ENCODE assay signal across 8 cellular contexts in genomic region chr1:151992345-151993083, GRCh38. TPM values are rescaled to one million over a fixed set of nuclear protein-coding genes. Genes with fewer than 3 reads are reported as not detected.
DNase-seq lines count a peak whose midpoint lies in the region; ATAC-seq and TF ChIP-seq lines count a peak whose summit lies in the region.

No MANE protein-coding gene starts in this region.

- H3K4me3 ChIP-seq in neural progenitor cell = peak overlapping the region; percentile 59

- H2AFZ ChIP-seq in neural progenitor cell (replicated peaks) = no peak overlapping the region

- peak overlapping the region; percentile 96 for H3K27ac Mint-ChIP-seq in activated T-helper 2 cell treated with anti-CD3 and anti-CD28 coated beads, Interferon-gamma antibody, Interleukin-2, Interleukin-4, amounts not matched to agents 10 μg/mL and 5 μg/mL and 100 μg/mL, durations not matched to agents 14 hours and 24 hours and 36 hours
- H3K27ac Mint-ChIP-seq in neural progenitor cell = no peak overlapping the region

- H3K9me3 ChIP-seq in neural progenitor cell (ENCODE audit: low read depth) = no peaks in the 10 kb centered on the region

- H3K4me3 Mint-ChIP-seq in activated T-helper 2 cell treated with anti-CD3 and anti-CD28 coated beads, Interferon-gamma antibody, Interleukin-2, Interleukin-4, amounts not matched to agents 10 μg/mL and 5 μg/mL and 100 μg/mL, durations not matched to agents 14 hours and 24 hours and 36 hours (ENCODE audit: low read depth) = peak overlapping the region; percentile 96
- H3K4me3 Mint-ChIP-seq in neural progenitor cell = peak overlapping the region; percentile 85

- in situ Hi-C loops in GM13977 (cut with MboI; ENCODE audit: low pct_unique_long_range_greater_than_20kb, low sequenced_read_pairs, unreplicated experiment) = no loop called here

- ATAC-seq in foreskin keratinocyte = peak; percentile 55
- ATAC-seq in GM19328 (IDR thresholded peaks at IDR 0.05; ENCODE audit: unreplicated experiment) = no peak

- H3K9ac ChIP-seq in neural progenitor cell = no peak overlapping the region

- H3K27me3 ChIP-seq in foreskin keratinocyte = no peaks in the 10 kb centered on the region
- H3K27me3 ChIP-seq in neural progenitor cell = peaks cover 91% of the 10 kb centered on the region

- peak overlapping the region; percentile 89 for H3K4me2 ChIP-seq in neural progenitor cell

- H3K4me1 ChIP-seq in foreskin keratinocyte = peaks cover 23% of the 10 kb centered on the region
- peaks cover 12% of the 10 kb centered on the region for H3K4me1 ChIP-seq in neural progenitor cell

- H3K79me2 ChIP-seq in neural progenitor cell (ENCODE audit: low read depth) = no peaks in the 10 kb centered on the region

- no peaks in the 10 kb centered on the region for H3K9me3 Mint-ChIP-seq in activated T-helper 2 cell treated with anti-CD3 and anti-CD28 coated beads, Interferon-gamma antibody, Interleukin-2, Interleukin-4, amounts not matched to agents 10 μg/mL and 5 μg/mL and 100 μg/mL, durations not matched to agents 14 hours and 24 hours and 36 hours
- H3K9me3 Mint-ChIP-seq in neural progenitor cell = no peaks in the 10 kb centered on the region

- DNase-seq in EL (peak; percentile 99), NCI-H2196 (lab: John Stamatoyannopoulos, UW; ENCODE audit: unreplicated experiment) (peak; percentile 55), foreskin keratinocyte (peak; percentile 94 to 99), neural progenitor cell (ENCODE audit: low spot score) (peak; percentile 56), middle frontal gyrus (ENCODE audit: extremely low spot score, low spot score) (no peak), GM13977 (ENCODE audit: low spot score) (no peak)
- no peak for DNase-seq in activated T-helper 2 cell treated with anti-CD3 and anti-CD28 coated beads, Interferon-gamma antibody, Interleukin-2, Interleukin-4, amounts not matched to agents 10 μg/mL and 5 μg/mL and 100 μg/mL, durations not matched to agents 14 hours and 24 hours and 36 hours (ENCODE audit: low spot score)

- peaks cover 45% of the 10 kb centered on the region for H3K36me3 Mint-ChIP-seq in activated T-helper 2 cell treated with anti-CD3 and anti-CD28 coated beads, Interferon-gamma antibody, Interleukin-2, Interleukin-4, amounts not matched to agents 10 μg/mL and 5 μg/mL and 100 μg/mL, durations not matched to agents 14 hours and 24 hours and 36 hours (ENCODE audit: low read depth)
- H3K36me3 Mint-ChIP-seq in neural progenitor cell = no peaks in the 10 kb centered on the region

- H3K27ac ChIP-seq in foreskin keratinocyte (peak overlapping the region; percentile 99), neural progenitor cell (no peak overlapping the region)

- peaks cover 38% of the 10 kb centered on the region for H3F3A ChIP-seq in neural progenitor cell (ENCODE audit: low read depth)

- intact Hi-C loops in activated T-helper 2 cell treated with anti-CD3 and anti-CD28 coated beads, Interferon-gamma antibody, Interleukin-2, Interleukin-4, amounts not matched to agents 10 μg/mL and 5 μg/mL and 100 μg/mL, durations not matched to agents 14 hours and 24 hours and 36 hours (cut with micrococcal nuclease) = loop anchor here (1.0 to 5.0 kb wide), 2 partner anchors 7 to 155 kb away; partner anchors contain the start of gene C2CD4D

- H3K36me3 ChIP-seq in neural progenitor cell = no peaks in the 10 kb centered on the region

- H4K20me1 ChIP-seq in neural progenitor cell (ENCODE audit: low read depth) = peaks cover 38% of the 10 kb centered on the region

- H3K4me1 Mint-ChIP-seq in activated T-helper 2 cell treated with anti-CD3 and anti-CD28 coated beads, Interferon-gamma antibody, Interleukin-2, Interleukin-4, amounts not matched to agents 10 μg/mL and 5 μg/mL and 100 μg/mL, durations not matched to agents 14 hours and 24 hours and 36 hours (ENCODE audit: low read depth) = peaks cover 58% of the 10 kb centered on the region
- H3K4me1 Mint-ChIP-seq in neural progenitor cell = peaks cover 26% of the 10 kb centered on the region

- H3K27me3 Mint-ChIP-seq in activated T-helper 2 cell treated with anti-CD3 and anti-CD28 coated beads, Interferon-gamma antibody, Interleukin-2, Interleukin-4, amounts not matched to agents 10 μg/mL and 5 μg/mL and 100 μg/mL, durations not matched to agents 14 hours and 24 hours and 36 hours (ENCODE audit: low read depth) = no peaks in the 10 kb centered on the region
- H3K27me3 Mint-ChIP-seq in neural progenitor cell (ENCODE audit: insufficient read depth, low read depth) = peaks cover 42% of the 10 kb centered on the region

- no peak for TF ChIP-seq CTCF in foreskin keratinocyte (conservative IDR thresholded peaks at IDR 0.05)
- TF ChIP-seq CTCF in neural progenitor cell (IDR thresholded peaks at IDR 0.05) = no peak
- TF ChIP-seq CTCF in GM13977 (IDR thresholded peaks at IDR 0.05; ENCODE audit: extremely low read depth, insufficient read depth, missing control alignments) = no peak

RNA-seq across cellular contexts. Expression of gene S100A10, which starts 1.1 kb away (rescaled TPM):
- total RNA-seq in activated T-helper 2 cell treated with anti-CD3 and anti-CD28 coated beads, Interferon-gamma antibody, Interleukin-2, Interleukin-4, amounts not matched to agents 10 μg/mL and 5 μg/mL and 100 μg/mL, durations not matched to agents 14 hours and 24 hours and 36 hours = 145 and 160 TPM in 2 replicates
- 1,585 and 1,601 TPM in 2 replicates for total RNA-seq in foreskin keratinocyte
- polyA plus RNA-seq in foreskin keratinocyte = 2,964 and 3,214 TPM in 2 replicates
- total RNA-seq in neural progenitor cell (ENCODE audit: low replicate concordance) = 0.54 and 1.1 TPM in 2 replicates

RNA-seq across cellular contexts. Expression of gene S100A11, which starts 44.3 kb away (rescaled TPM):
- total RNA-seq in activated T-helper 2 cell treated with anti-CD3 and anti-CD28 coated beads, Interferon-gamma antibody, Interleukin-2, Interleukin-4, amounts not matched to agents 10 μg/mL and 5 μg/mL and 100 μg/mL, durations not matched to agents 14 hours and 24 hours and 36 hours = 277 and 295 TPM in 2 replicates
- 3,510 and 4,063 TPM in 2 replicates for total RNA-seq in foreskin keratinocyte
- polyA plus RNA-seq in foreskin keratinocyte = 7,478 and 9,136 TPM in 2 replicates
- total RNA-seq in neural progenitor cell (ENCODE audit: low replicate concordance) = 4.4 and 5.4 TPM in 2 replicates

Comparison
In these comparisons a context has a peak if more than half of its experiments do, and no peak if none do; other contexts are left out.
1. DNase-seq: peak in EL (single experiment), NCI-H2196 (single experiment), foreskin keratinocyte (2 of 2) and neural progenitor cell (single experiment); none in activated T-helper 2 cell treated with anti-CD3 and anti-CD28 coated beads, Interferon-gamma antibody, Interleukin-2, Interleukin-4, amounts not matched to agents 10 μg/mL and 5 μg/mL and 100 μg/mL, durations not matched to agents 14 hours and 24 hours and 36 hours (single experiment), middle frontal gyrus (single experiment) and GM13977 (single experiment).
2. RNA of gene S100A10, which starts 1.1 kb away (total RNA-seq): 1,585 to 1,601 TPM in foreskin keratinocyte and 145 to 160 TPM in activated T-helper 2 cell treated with anti-CD3 and anti-CD28 coated beads, Interferon-gamma antibody, Interleukin-2, Interleukin-4, amounts not matched to agents 10 μg/mL and 5 μg/mL and 100 μg/mL, durations not matched to agents 14 hours and 24 hours and 36 hours; 0.54 to 1.1 TPM in neural progenitor cell; every median in the first group is over 10 times any median in the second.
3. RNA of gene S100A11, which starts 44.3 kb away (total RNA-seq): 3,510 to 4,063 TPM in foreskin keratinocyte and 277 to 295 TPM in activated T-helper 2 cell treated with anti-CD3 and anti-CD28 coated beads, Interferon-gamma antibody, Interleukin-2, Interleukin-4, amounts not matched to agents 10 μg/mL and 5 μg/mL and 100 μg/mL, durations not matched to agents 14 hours and 24 hours and 36 hours; 4.4 to 5.4 TPM in neural progenitor cell; every median in the first group is over 10 times any median in the second.